In the genomic region with DNA sequence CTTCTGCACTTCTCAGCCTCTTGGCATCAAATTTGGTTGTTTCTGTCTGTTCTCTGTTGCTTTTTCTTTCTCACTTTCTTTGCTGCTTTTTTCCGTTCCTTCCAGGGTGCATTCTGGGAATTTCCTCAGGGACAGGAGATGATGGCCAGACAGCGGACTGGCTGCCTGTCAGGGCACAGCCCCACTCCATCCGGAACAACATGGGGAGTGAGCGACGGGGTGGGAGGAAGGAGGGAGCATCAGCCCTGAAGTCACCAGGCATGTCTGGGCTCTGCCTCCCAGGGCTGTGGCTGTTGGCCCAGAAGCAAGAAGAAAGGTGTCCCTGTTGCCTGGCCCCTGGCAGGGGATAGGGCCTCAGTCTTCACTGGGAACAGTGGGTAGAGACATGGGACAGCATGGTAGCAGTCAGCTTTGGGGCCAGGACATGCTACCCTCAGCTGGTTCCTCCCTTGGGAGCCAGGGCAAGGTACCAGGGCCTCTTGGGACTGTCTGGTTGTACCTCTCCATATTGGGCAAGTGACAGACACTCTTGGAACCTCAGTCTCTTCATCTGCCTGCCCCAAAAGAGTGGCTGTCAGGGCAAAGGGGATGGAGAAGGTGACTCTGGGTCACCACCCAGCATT, we compare ENCODE assay signal across 1 cellular context.
TF ChIP-seq lines count a peak whose summit lies in the region.

No MANE protein-coding gene starts in this region.

TF ChIP-seq in IMR-90, 13 proteins besides CTCF, POLR2A, EP300 and RAD21:
- TF ChIP-seq FOS (IDR thresholded peaks at IDR 0.05; ENCODE audit: low read depth, low read length), result no peak
- no peak for TF ChIP-seq CEBPB (IDR thresholded peaks at IDR 0.05; ENCODE audit: low read depth, low read length)
- TF ChIP-seq MAZ (IDR thresholded peaks at IDR 0.05; ENCODE audit: borderline replicate concordance, low read depth, low read length), result no peak
- no peak for TF ChIP-seq RFX5 (IDR thresholded peaks at IDR 0.05; ENCODE audit: low read depth, low read length)
- no peak for TF ChIP-seq ELK1 (IDR thresholded peaks at IDR 0.05; ENCODE audit: borderline replicate concordance, low read depth, low read length)
- no peak for TF ChIP-seq MAFK (IDR thresholded peaks at IDR 0.05; ENCODE audit: low read depth, low read length)
- TF ChIP-seq MXI1 (IDR thresholded peaks at IDR 0.05; ENCODE audit: borderline replicate concordance, low read depth, low read length), result no peak
- no peak for TF ChIP-seq CHD1 (IDR thresholded peaks at IDR 0.05; ENCODE audit: low read depth, low read length)
- TF ChIP-seq, protein P1, sequence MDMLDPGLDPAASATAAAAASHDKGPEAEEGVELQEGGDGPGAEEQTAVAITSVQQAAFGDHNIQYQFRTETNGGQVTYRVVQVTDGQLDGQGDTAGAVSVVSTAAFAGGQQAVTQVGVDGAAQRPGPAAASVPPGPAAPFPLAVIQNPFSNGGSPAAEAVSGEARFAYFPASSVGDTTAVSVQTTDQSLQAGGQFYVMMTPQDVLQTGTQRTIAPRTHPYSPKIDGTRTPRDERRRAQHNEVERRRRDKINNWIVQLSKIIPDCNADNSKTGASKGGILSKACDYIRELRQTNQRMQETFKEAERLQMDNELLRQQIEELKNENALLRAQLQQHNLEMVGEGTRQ (IDR thresholded peaks at IDR 0.05; ENCODE audit: low read depth, low read length), result no peak
